In the genomic region with DNA sequence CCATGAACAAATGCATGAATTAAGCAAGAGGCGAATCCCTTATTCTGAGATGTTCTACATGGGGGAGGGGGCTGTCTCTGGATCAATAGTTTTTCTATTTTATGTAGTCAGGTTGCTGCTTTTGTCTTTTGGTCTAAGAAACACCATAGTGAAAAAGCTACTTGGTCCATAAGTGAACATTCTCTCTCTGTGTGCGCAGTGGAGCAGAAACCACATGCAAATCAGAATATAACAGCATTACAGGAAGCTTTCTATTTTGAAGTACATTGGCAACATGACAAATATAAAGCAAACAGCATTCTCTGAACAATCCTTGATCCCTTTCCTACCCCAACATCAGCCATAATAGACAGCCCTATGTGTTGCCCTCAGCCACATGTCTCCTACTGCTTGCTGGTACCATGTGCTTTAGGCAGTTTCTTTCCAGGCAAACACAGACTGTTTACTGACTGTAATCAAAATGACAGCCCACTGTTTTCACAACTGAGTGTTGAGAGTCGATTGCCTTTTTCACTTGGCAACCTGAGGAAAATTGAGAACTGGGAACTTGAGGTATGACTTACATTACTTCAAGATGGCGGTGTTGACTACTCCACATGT, we compare ENCODE assay signal across 10 cellular contexts.
DNase-seq lines count a peak whose midpoint lies in the region; ATAC-seq and TF ChIP-seq lines count a peak whose summit lies in the region.
"Had no signal": no experiment of that assay in that cellular context is flagged by ENCODE, and none has a peak within 500 bp of the region (broad histone marks: within the 10 kb centered on the region; RNA-seq: fewer than 3 reads in every experiment).

No MANE protein-coding gene starts in this region.

- DNase-seq in NCI-H2029 (lab: John Stamatoyannopoulos, UW), result peak; percentile 95
- no peak for DNase-seq in cortex of kidney (lab: John Stamatoyannopoulos, UW)
- no peak for DNase-seq in 8988T
- DNase-seq in SKM-1 treated with dmso at 0.1 percent for 144 hours (lab: John Stamatoyannopoulos, UW; ENCODE audit: unreplicated experiment), result no peak
- no peak for DNase-seq in SIG-M5 (lab: John Stamatoyannopoulos, UW)
- DNase-seq: activated CD4-positive, alpha-beta T cell treated with anti-CD3 and anti-CD28 coated beads for 1 hour; NCI-H69 had no signal

- peaks cover 20% of the 10 kb centered on the region for H3K4me1 ChIP-seq in DOHH2 (ENCODE audit: control insufficient read depth, low read length)

- 0 out of 2 replicates have a peak, but pooled peaks cover 9% of the 10 kb centered on the region for H4K20me1 ChIP-seq in DOHH2 (ENCODE audit: control insufficient read depth, insufficient read depth, low read depth, low read length)

- TF ChIP-seq CTCF in DOHH2 (IDR thresholded peaks at IDR 0.05; ENCODE audit: low read depth, low read length, poor library complexity, severe bottlenecking), result no peak

- H3K9me3 ChIP-seq in DOHH2 (ENCODE audit: control insufficient read depth, insufficient read depth, low read length), result no peaks in the 10 kb centered on the region

- ATAC-seq in GM19455 (IDR thresholded peaks at IDR 0.05; ENCODE audit: unreplicated experiment) (peak; percentile 97), HG03045 (IDR thresholded peaks at IDR 0.05; ENCODE audit: unreplicated experiment) (peak; percentile 96)

- H3K79me2 ChIP-seq in DOHH2 (ENCODE audit: control insufficient read depth, low read length), result no peaks in the 10 kb centered on the region

- H3K36me3 ChIP-seq in DOHH2 (ENCODE audit: control insufficient read depth, low read length), result no peaks in the 10 kb centered on the region

- H3K9me2 ChIP-seq in DOHH2 (replicated peaks; ENCODE audit: control insufficient read depth, low read length), result no peaks in the 10 kb centered on the region

- H3K4me3 ChIP-seq in DOHH2 (ENCODE audit: low read length), result peak overlapping the region; percentile 34

- H3K27me3 ChIP-seq in DOHH2 (ENCODE audit: control insufficient read depth, low read length), result peaks cover 71% of the 10 kb centered on the region

- no peaks in the 10 kb centered on the region for H3F3A ChIP-seq in DOHH2 (ENCODE audit: control insufficient read depth, insufficient read depth)

- H3K4me2 ChIP-seq in DOHH2 (ENCODE audit: low read length), result peak overlapping the region; percentile 59

- H3K27ac ChIP-seq in DOHH2 (ENCODE audit: low read depth, low read length), result no peak overlapping the region
